Comparison of ENCODE assay signal across 33 cellular contexts in the genomic region with DNA sequence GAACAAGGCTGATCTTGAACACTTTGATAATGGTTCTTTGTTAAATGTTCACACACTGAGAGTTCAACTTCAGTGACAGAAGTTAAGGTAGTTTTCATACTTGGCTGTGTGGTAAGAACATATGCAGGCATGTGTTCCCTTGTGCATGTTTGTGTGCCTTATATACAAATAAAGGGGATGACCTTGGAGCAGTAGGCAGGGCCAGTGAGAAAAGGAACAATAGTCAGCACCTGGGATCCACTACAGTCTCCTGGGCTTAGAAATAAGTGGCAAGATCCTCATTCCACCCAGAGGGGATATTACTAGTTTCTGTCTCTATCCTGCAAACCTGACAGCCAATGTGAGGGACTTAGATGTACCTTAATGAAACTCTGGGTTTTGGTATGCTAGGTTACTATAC. TPM values are rescaled to one million over a fixed set of nuclear protein-coding genes. Genes with fewer than 3 reads are reported as not detected.
"Had no signal": no experiment of that assay in that cellular context is flagged by ENCODE, and none has a peak within 500 bp of the region (broad histone marks: within the 10 kb centered on the region; RNA-seq: fewer than 3 reads in every experiment).

No MANE protein-coding gene starts in this region.

- H3K4me1 ChIP-seq: ascending aorta, breast epithelium had no signal

- ATAC-seq: activated CD8-positive, alpha-beta memory T cell treated with anti-CD3 and anti-CD28 coated beads, Interleukin-2, amount 10 ng/mL, durations not matched to agents 7 days and 5 days; activated CD8-positive, alpha-beta T cell treated with anti-CD3 and anti-CD28 coated beads, Interleukin-2, amount 10 ng/mL, durations not matched to agents 7 days and 5 days; activated naive CD8-positive, alpha-beta T cell treated with anti-CD3 and anti-CD28 coated beads, Interleukin-2, amount 50 U/mL, for 24 hours had no signal

- FAIRE-seq: TTC549 had no signal

- H3K9me3 ChIP-seq: ascending aorta, breast epithelium had no signal

- H3K4me3 ChIP-seq: ascending aorta, breast epithelium had no signal

- H3K27me3 ChIP-seq: ascending aorta, brain microvascular endothelial cell, breast epithelium had no signal

- H3K27ac ChIP-seq: ascending aorta, brain microvascular endothelial cell, breast epithelium, VCaP had no signal

- H3K36me3 ChIP-seq: brain microvascular endothelial cell, breast epithelium had no signal

- DNase-seq: activated B cell treated with CpG ODN at 0.5 μM for 24 hours; activated CD4-positive, alpha-beta memory T cell treated with anti-CD3 and anti-CD28 coated beads, Interleukin-2, amount 10 ng/mL, durations not matched to agents 7 days and 5 days; activated CD4-positive, alpha-beta T cell treated with anti-CD3 and anti-CD28 coated beads for 4 hours; activated CD4-positive, alpha-beta T cell treated with anti-CD3 and anti-CD28 coated beads, Interleukin-2, amount 10 ng/mL, durations not matched to agents 24 days and 14 days; activated CD4-positive, alpha-beta T cell treated with anti-CD3 and anti-CD28 coated beads, Interleukin-2, amount 50 U/mL, for 1 hour; activated CD4-positive, alpha-beta T cell treated with anti-CD3 and anti-CD28 coated beads, Interleukin-2, amount 50 U/mL, for 48 hours; activated CD4-positive, CD25-positive, alpha-beta regulatory T cell treated with anti-CD3 and anti-CD28 coated beads, Interleukin-2, amount 50 U/mL, for 72 hours; activated CD8-positive, alpha-beta memory T cell treated with anti-CD3 and anti-CD28 coated beads for 24 hours; activated CD8-positive, alpha-beta memory T cell treated with anti-CD3 and anti-CD28 coated beads, Interleukin-2, amount 10 ng/mL, durations not matched to agents 7 days and 5 days; activated CD8-positive, alpha-beta memory T cell treated with anti-CD3 and anti-CD28 coated beads, Interleukin-2, amount 50 U/mL, for 48 hours; activated CD8-positive, alpha-beta T cell treated with anti-CD3 and anti-CD28 coated beads, Interleukin-2, amount 10 ng/mL, durations not matched to agents 7 days and 5 days; activated effector memory CD4-positive, alpha-beta T cell treated with Interleukin-2 at 50 U/mL for 16 hours; activated gamma-delta T cell; activated naive CD4-positive, alpha-beta T cell treated with anti-CD3 and anti-CD28 coated beads, Interleukin-2, amount 10 ng/mL, durations not matched to agents 7 days and 5 days; activated naive CD4-positive, alpha-beta T cell treated with Interleukin-2 at 50 U/mL for 16 hours; activated naive CD8-positive, alpha-beta T cell treated with anti-CD3 and anti-CD28 coated beads, Interleukin-2, amount 10 ng/mL, durations not matched to agents 7 days and 5 days; activated naive CD8-positive, alpha-beta T cell treated with anti-CD3 and anti-CD28 coated beads, Interleukin-2, amount 50 U/mL, for 24 hours; activated T-cell treated with anti-CD3 and anti-CD28 coated beads, Interleukin-2, amount 50 U/mL, for 24 hours; activated T-cell treated with anti-CD3 and anti-CD28 coated beads, Interleukin-2, amount 50 U/mL, for 48 hours; amygdala; anterior cingulate cortex; brain microvascular endothelial cell; central memory CD4-positive, alpha-beta T cell; T-helper 1 cell; T-helper 2 cell; T-helper 9 cell had no signal

RNA-seq across cellular contexts. Expression of a gene that starts 50.3 kb away (rescaled TPM):
- total RNA-seq: activated B cell treated with CpG ODN at 0.5 μM for 24 hours; activated CD4-positive, alpha-beta memory T cell treated with anti-CD3 and anti-CD28 coated beads, Interleukin-2, amount 10 ng/mL, durations not matched to agents 7 days and 5 days; activated CD4-positive, alpha-beta T cell treated with anti-CD3 and anti-CD28 coated beads, Interleukin-2, amount 10 ng/mL, durations not matched to agents 24 days and 14 days; activated CD8-positive, alpha-beta T cell treated with anti-CD3 and anti-CD28 coated beads, Interleukin-2, amount 10 ng/mL, durations not matched to agents 7 days and 5 days; activated naive CD8-positive, alpha-beta T cell treated with anti-CD3 and anti-CD28 coated beads, Interleukin-2, amount 10 ng/mL, durations not matched to agents 7 days and 5 days; activated T-helper 2 cell treated with anti-CD3 and anti-CD28 coated beads, Interferon-gamma antibody, Interleukin-2, Interleukin-4, amounts not matched to agents 10 μg/mL and 5 μg/mL and 100 μg/mL, durations not matched to agents 14 hours and 24 hours and 36 hours; ascending aorta; cerebellum had no signal
- polyA plus RNA-seq: adipose tissue had no signal
